ENCODE assay signal across 28 cellular contexts in the genomic region with DNA sequence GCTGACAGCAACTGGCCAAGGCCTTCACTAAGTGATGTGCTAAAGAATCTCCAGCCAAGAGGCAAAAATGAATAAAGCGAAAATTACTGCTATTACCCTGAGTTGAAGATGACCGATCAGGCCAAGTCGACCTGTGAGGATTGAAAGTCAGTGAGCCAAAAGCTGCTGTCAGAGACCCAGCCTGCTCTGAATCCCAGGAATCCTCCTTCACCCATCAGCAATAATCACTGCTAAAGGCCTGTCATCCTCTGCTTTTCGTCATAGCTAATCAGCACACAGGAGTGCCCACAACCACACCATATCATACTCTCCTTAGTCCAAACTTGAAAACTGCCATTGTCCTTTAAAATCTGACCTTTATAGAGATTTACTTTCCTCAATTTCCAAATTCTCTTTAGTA.
"Had no signal": no experiment of that assay in that cellular context is flagged by ENCODE, and none has a peak within 500 bp of the region (broad histone marks: within the 10 kb centered on the region; RNA-seq: fewer than 3 reads in every experiment).

No MANE protein-coding gene starts in this region.

- H3K27me3 Mint-ChIP-seq: activated naive CD8-positive, alpha-beta T cell treated with anti-CD3 and anti-CD28 coated beads for 36 hours had no signal

- H3K4me3 ChIP-seq: adrenal gland, ascending aorta, coronary artery, dorsolateral prefrontal cortex, gastroesophageal sphincter, ovary, sigmoid colon, suprapubic skin, tibial artery, upper lobe of right lung had no signal

- FAIRE-seq: small intestine had no signal

- H3K9me3 ChIP-seq: adrenal gland, ascending aorta, gastroesophageal sphincter, neutrophil, ovary, sigmoid colon, suprapubic skin, tibial artery, upper lobe of right lung had no signal

- H3K27ac ChIP-seq: adrenal gland, ascending aorta, brain microvascular endothelial cell, coronary artery, gastroesophageal sphincter, neutrophil, ovary, sigmoid colon, suprapubic skin, tibial artery, upper lobe of right lung had no signal

- H3K27ac Mint-ChIP-seq: activated naive CD4-positive, alpha-beta T cell treated with anti-CD3 and anti-CD28 coated beads for 36 hours; activated naive CD8-positive, alpha-beta T cell treated with anti-CD3 and anti-CD28 coated beads for 36 hours; activated T-helper 1 cell treated with anti-CD3 and anti-CD28 coated beads, Interleukin-12 subunit alpha, Interleukin-12 subunit beta, Interleukin-2, Interleukin-4 antibody, amounts not matched to agents 30 ng/mL and 10 ng/mL and 1 ng/mL, durations not matched to agents 14 hours and 24 hours and 36 hours; natural killer cell; progenitor cell of endocrine pancreas had no signal

- H3K9me3 Mint-ChIP-seq: activated naive CD8-positive, alpha-beta T cell treated with anti-CD3 and anti-CD28 coated beads for 36 hours; activated T-helper 1 cell treated with anti-CD3 and anti-CD28 coated beads, Interleukin-12 subunit alpha, Interleukin-12 subunit beta, Interleukin-2, Interleukin-4 antibody, amounts not matched to agents 30 ng/mL and 10 ng/mL and 1 ng/mL, durations not matched to agents 14 hours and 24 hours and 36 hours had no signal

- H3K36me3 ChIP-seq: adrenal gland, ascending aorta, brain microvascular endothelial cell, gastroesophageal sphincter, neutrophil, ovary, sigmoid colon, suprapubic skin, tibial artery, upper lobe of right lung had no signal

- DNase-seq: activated CD4-positive, alpha-beta T cell treated with anti-CD3 and anti-CD28 coated beads for 4 hours; activated CD4-positive, alpha-beta T cell treated with anti-CD3 and anti-CD28 coated beads, Interleukin-2, amount 50 U/mL, for 4 hours; activated effector memory CD4-positive, alpha-beta T cell treated with anti-CD3 and anti-CD28 coated beads, Interleukin-2, amount 50 U/mL, for 16 hours; activated naive CD4-positive, alpha-beta T cell treated with anti-CD3 and anti-CD28 coated beads for 36 hours; activated naive CD8-positive, alpha-beta T cell treated with anti-CD3 and anti-CD28 coated beads for 36 hours; activated T-cell treated with anti-CD3 and anti-CD28 coated beads for 4 hours; adrenal gland; brain microvascular endothelial cell; dorsolateral prefrontal cortex; effector memory CD4-positive, alpha-beta T cell; erythroblast; head of caudate nucleus; natural killer cell; ovary; sigmoid colon; small intestine; stimulated activated CD4-positive, alpha-beta T cell treated with anti-CD3 and anti-CD28 coated beads, Interleukin-15, amount 100 ng/mL, for 24 hours; stimulated activated CD4-positive, alpha-beta T cell treated with anti-CD3 and anti-CD28 coated beads, Interleukin-2, amount 100 ng/mL, for 24 hours; stimulated activated naive CD4-positive, alpha-beta T cell; tibial artery; upper lobe of right lung had no signal

- H3K4me1 ChIP-seq: adrenal gland, upper lobe of right lung had no signal

- H3K27me3 ChIP-seq: adrenal gland, ascending aorta, brain microvascular endothelial cell, dorsolateral prefrontal cortex, gastroesophageal sphincter, neutrophil, ovary, sigmoid colon, suprapubic skin, tibial artery, upper lobe of right lung had no signal

- H3K4me3 Mint-ChIP-seq: activated naive CD4-positive, alpha-beta T cell treated with anti-CD3 and anti-CD28 coated beads for 36 hours; activated naive CD8-positive, alpha-beta T cell treated with anti-CD3 and anti-CD28 coated beads for 36 hours; activated T-helper 1 cell treated with anti-CD3 and anti-CD28 coated beads, Interleukin-12 subunit alpha, Interleukin-12 subunit beta, Interleukin-2, Interleukin-4 antibody, amounts not matched to agents 30 ng/mL and 10 ng/mL and 1 ng/mL, durations not matched to agents 14 hours and 24 hours and 36 hours; natural killer cell had no signal

- H3K4me1 Mint-ChIP-seq: activated naive CD8-positive, alpha-beta T cell treated with anti-CD3 and anti-CD28 coated beads for 36 hours; natural killer cell had no signal

- H3K36me3 Mint-ChIP-seq: activated naive CD8-positive, alpha-beta T cell treated with anti-CD3 and anti-CD28 coated beads for 36 hours; natural killer cell had no signal
